In genomic region chr3:194885766-194886165, GRCh38 we compare ENCODE assay signal across 20 cellular contexts.
DNase-seq lines count a peak whose midpoint lies in the region; ATAC-seq and TF ChIP-seq lines count a peak whose summit lies in the region.
"Had no signal": no experiment of that assay in that cellular context is flagged by ENCODE, and none has a peak within 500 bp of the region (broad histone marks: within the 10 kb centered on the region; RNA-seq: fewer than 3 reads in every experiment).

No MANE protein-coding gene starts in this region.

- H3K36me3 ChIP-seq in esophagus muscularis mucosa: no peaks in the 10 kb centered on the region
- no peaks in the 10 kb centered on the region for H3K36me3 ChIP-seq in stomach
- H3K36me3 ChIP-seq: BLaER1, HAP-1 had no signal

- no peaks in the 10 kb centered on the region for H3K79me1 ChIP-seq in H9 (ENCODE audit: insufficient read depth, low read depth, low read length, poor library complexity, severe bottlenecking)

- no peaks in the 10 kb centered on the region for H3K79me2 ChIP-seq in H9 (ENCODE audit: insufficient read depth, low read length)

- H3K27me3 ChIP-seq in H9 (ENCODE audit: insufficient read depth, low read length): no peaks in the 10 kb centered on the region
- no peaks in the 10 kb centered on the region for H3K27me3 ChIP-seq in esophagus muscularis mucosa
- no peaks in the 10 kb centered on the region for H3K27me3 ChIP-seq in stomach
- H3K27me3 ChIP-seq: BLaER1 had no signal

- H3K23me2 ChIP-seq in H9 (ENCODE audit: insufficient read length, low read depth, low read length, poor library complexity, severe bottlenecking): no peaks in the 10 kb centered on the region

- H2AK5ac ChIP-seq in H9 (ENCODE audit: insufficient read length, low read length): no peak overlapping the region

- no peak overlapping the region for H3K9ac ChIP-seq in H9 (ENCODE audit: extremely low read depth, insufficient read length, low read length)
- H3K9ac ChIP-seq: BLaER1 had no signal

- no peak overlapping the region for H3T11ph ChIP-seq in H9 (ENCODE audit: low read length)

- DNase-seq in activated CD8-positive, alpha-beta T cell treated with anti-CD3 and anti-CD28 coated beads, Interleukin-2, amount 10 ng/mL, durations not matched to agents 7 days and 5 days: peak; percentile 9
- no peak for DNase-seq in activated CD8-positive, alpha-beta T cell treated with anti-CD3 and anti-CD28 coated beads for 36 hours
- DNase-seq in H9: peak; percentile 4
- peak; percentile 8 for DNase-seq in esophagus muscularis mucosa (ENCODE audit: extremely low spot score)
- peak; percentile 66 for DNase-seq in osteocyte (ENCODE audit: extremely low spot score, unreplicated experiment)
- DNase-seq in stomach: no peak
- no peak for DNase-seq in stimulated activated naive CD4-positive, alpha-beta T cell (lab: John Stamatoyannopoulos, UW)
- DNase-seq: Caco-2; CD4-positive, CD25-positive, alpha-beta regulatory T cell; DMS153; DND-41; HFFc6 had no signal

- ATAC-seq in activated CD8-positive, alpha-beta T cell treated with anti-CD3 and anti-CD28 coated beads, Interleukin-2, amount 10 ng/mL, durations not matched to agents 7 days and 5 days: no peak
- no peak for ATAC-seq in activated CD8-positive, alpha-beta T cell treated with anti-CD3 and anti-CD28 coated beads for 36 hours
- no peak for ATAC-seq in HG02588 (IDR thresholded peaks at IDR 0.05; ENCODE audit: unreplicated experiment)
- ATAC-seq: CD8-positive, alpha-beta T cell; GM23338 had no signal

- WGBS in H9 (ENCODE audit: extremely low coverage, insufficient read length, low lambda C conversion rate): no CpG with 5 or more reads among the region's 2 CpGs
- 92% methylated on average over 2 of the region's 2 CpGs for WGBS in esophagus muscularis mucosa
- 86 to 97% (median 96%) methylated on average over 2 of the region's 2 CpGs for WGBS in stomach, 5 donors

- H3K27me3 Mint-ChIP-seq in activated CD8-positive, alpha-beta T cell treated with anti-CD3 and anti-CD28 coated beads, Interleukin-2, amount 10 ng/mL, durations not matched to agents 7 days and 5 days (ENCODE audit: low read depth): peaks cover 2% of the 10 kb centered on the region
- peaks cover 2% of the 10 kb centered on the region for H3K27me3 Mint-ChIP-seq in activated CD8-positive, alpha-beta T cell treated with anti-CD3 and anti-CD28 coated beads for 36 hours
- H3K27me3 Mint-ChIP-seq in H9 (ENCODE audit: low read depth) (peaks cover 6% of the 10 kb centered on the region), osteocyte (ENCODE audit: unreplicated experiment) (peaks cover 7% of the 10 kb centered on the region)

- no peak overlapping the region for H4K5ac ChIP-seq in H9 (ENCODE audit: insufficient read length, low read depth, low read length)

- no peak overlapping the region for H2BK5ac ChIP-seq in H9 (ENCODE audit: insufficient read length, low read length)

- no peak overlapping the region for H3K23ac ChIP-seq in H9 (ENCODE audit: insufficient read length, low read depth, low read length)

- TF ChIP-seq CTCF in activated CD8-positive, alpha-beta T cell treated with anti-CD3 and anti-CD28 coated beads for 36 hours (IDR thresholded peaks at IDR 0.05): no peak
- TF ChIP-seq CTCF in H9 (conservative IDR thresholded peaks at IDR 0.05): no peak
- TF ChIP-seq CTCF in esophagus muscularis mucosa (IDR thresholded peaks at IDR 0.05): no peak
- TF ChIP-seq CTCF in osteocyte (IDR thresholded peaks at IDR 0.05): no peak
- TF ChIP-seq CTCF in stomach (IDR thresholded peaks at IDR 0.05): no peak

- H3K4me1 ChIP-seq in H9 (ENCODE audit: insufficient read depth, low read length) (no peaks in the 10 kb centered on the region), esophagus muscularis mucosa (peaks cover 7 to 13% (median 8%) of the 10 kb centered on the region in 4 donors), stomach (peaks cover 17 to 27% (median 18%) of the 10 kb centered on the region in 4 donors)
- H3K4me1 ChIP-seq: Caco-2, HAP-1 had no signal

- H2BK15ac ChIP-seq in H9 (ENCODE audit: low read depth, low read length): no peak overlapping the region

- CTCF ChIA-PET in activated CD8-positive, alpha-beta T cell treated with anti-CD3 and anti-CD28 coated beads, Interleukin-2, amount 10 ng/mL, durations not matched to agents 7 days and 5 days (lab: Charles Lee): no interaction called here
- CTCF ChIA-PET in activated CD8-positive, alpha-beta T cell treated with anti-CD3 and anti-CD28 coated beads for 36 hours (lab: Charles Lee): interaction anchor here (1.1 kb wide), 1 partner anchor 203 kb away, joined by 3 read pairs; no protein-coding TSS in a partner anchor

- H3K27ac ChIP-seq in H9 (ENCODE audit: insufficient read length, low read depth, low read length): no peak overlapping the region
- no peak overlapping the region for H3K27ac ChIP-seq in esophagus muscularis mucosa (replicated peaks in 1 of 4)
- H3K27ac ChIP-seq in stomach: no peak overlapping the region
- H3K27ac ChIP-seq: 22Rv1, BLaER1, C4-2B had no signal

- no peak overlapping the region for H4K91ac ChIP-seq in H9 (ENCODE audit: insufficient read length, low read depth, low read length)

- no peaks in the 10 kb centered on the region for H4K20me1 ChIP-seq in H9 (ENCODE audit: control insufficient read depth, insufficient read depth, insufficient read length)
- H4K20me1 ChIP-seq: BLaER1 had no signal

- POLR2A ChIA-PET in activated CD8-positive, alpha-beta T cell treated with anti-CD3 and anti-CD28 coated beads, Interleukin-2, amount 10 ng/mL, durations not matched to agents 7 days and 5 days (lab: Charles Lee): no interaction called here
- POLR2A ChIA-PET in activated CD8-positive, alpha-beta T cell treated with anti-CD3 and anti-CD28 coated beads for 36 hours (lab: Charles Lee): no interaction called here

- H2BK20ac ChIP-seq in H9 (ENCODE audit: low read depth, low read length, poor library complexity, severe bottlenecking): no peak overlapping the region

- no peaks in the 10 kb centered on the region for H3K36me3 Mint-ChIP-seq in activated CD8-positive, alpha-beta T cell treated with anti-CD3 and anti-CD28 coated beads, Interleukin-2, amount 10 ng/mL, durations not matched to agents 7 days and 5 days (ENCODE audit: low read depth)
- peaks cover 3% of the 10 kb centered on the region for H3K36me3 Mint-ChIP-seq in activated CD8-positive, alpha-beta T cell treated with anti-CD3 and anti-CD28 coated beads for 36 hours (ENCODE audit: low read depth)
- H3K36me3 Mint-ChIP-seq in H9 (ENCODE audit: insufficient read depth in 1 of 3, low read depth in 3 of 3) (peaks cover 0 to 5% (median 2%) of the 10 kb centered on the region in 3 experiments; a peak in 3 of 7 replicates), osteocyte (ENCODE audit: unreplicated experiment) (peaks cover 2% of the 10 kb centered on the region)
- H3K36me3 Mint-ChIP-seq: CD4-positive, CD25-positive, alpha-beta regulatory T cell; CD8-positive, alpha-beta T cell had no signal

- H3K4me3 ChIP-seq in esophagus muscularis mucosa (no peak overlapping the region), stomach (no peak overlapping the region)
- H3K4me3 ChIP-seq: BLaER1, GM23338, HAP-1 had no signal

- no peak overlapping the region for H3K18ac ChIP-seq in H9 (ENCODE audit: insufficient read length, low read depth, low read length)

- no peak overlapping the region for H3K4ac ChIP-seq in H9 (ENCODE audit: low read depth, low read length)

- no peak overlapping the region for H3K27ac Mint-ChIP-seq in activated CD8-positive, alpha-beta T cell treated with anti-CD3 and anti-CD28 coated beads, Interleukin-2, amount 10 ng/mL, durations not matched to agents 7 days and 5 days
- no peak overlapping the region for H3K27ac Mint-ChIP-seq in activated CD8-positive, alpha-beta T cell treated with anti-CD3 and anti-CD28 coated beads for 36 hours
- H3K27ac Mint-ChIP-seq in H9 (no peak overlapping the region), osteocyte (ENCODE audit: unreplicated experiment) (no peak overlapping the region)
- H3K27ac Mint-ChIP-seq: B cell; CD4-positive, CD25-positive, alpha-beta regulatory T cell; CD8-positive, alpha-beta T cell; GM23338; HFFc6 had no signal

- TF ChIP-seq EP300 in esophagus muscularis mucosa (IDR thresholded peaks at IDR 0.05) (no peak), stomach (IDR thresholded peaks at IDR 0.05) (no peak)

- no peak overlapping the region for H3K4me3 Mint-ChIP-seq in activated CD8-positive, alpha-beta T cell treated with anti-CD3 and anti-CD28 coated beads, Interleukin-2, amount 10 ng/mL, durations not matched to agents 7 days and 5 days
- H3K4me3 Mint-ChIP-seq in activated CD8-positive, alpha-beta T cell treated with anti-CD3 and anti-CD28 coated beads for 36 hours: no peak overlapping the region
- H3K4me3 Mint-ChIP-seq in H9 (no peak overlapping the region), osteocyte (ENCODE audit: unreplicated experiment) (no peak overlapping the region)
- H3K4me3 Mint-ChIP-seq: B cell; CD4-positive, CD25-positive, alpha-beta regulatory T cell; CD8-positive, alpha-beta T cell; GM23338; HFFc6 had no signal

- no peak overlapping the region for H3K56ac ChIP-seq in H9 (ENCODE audit: insufficient read length, low read depth, low read length)

- no peak overlapping the region for H3K14ac ChIP-seq in H9 (ENCODE audit: insufficient read depth, low read length)

- no peak overlapping the region for H2BK120ac ChIP-seq in H9 (ENCODE audit: low read depth, low read length, poor library complexity, severe bottlenecking)

- no peaks in the 10 kb centered on the region for H3K4me1 Mint-ChIP-seq in activated CD8-positive, alpha-beta T cell treated with anti-CD3 and anti-CD28 coated beads, Interleukin-2, amount 10 ng/mL, durations not matched to agents 7 days and 5 days (ENCODE audit: low read depth)
- no peaks in the 10 kb centered on the region for H3K4me1 Mint-ChIP-seq in activated CD8-positive, alpha-beta T cell treated with anti-CD3 and anti-CD28 coated beads for 36 hours (ENCODE audit: low read depth)
- H3K4me1 Mint-ChIP-seq in H9 (peaks cover 2 to 8% of the 10 kb centered on the region in 2 experiments; a peak in 1 of 4 replicates), osteocyte (ENCODE audit: unreplicated experiment) (no peaks in the 10 kb centered on the region)
- H3K4me1 Mint-ChIP-seq: CD4-positive, CD25-positive, alpha-beta regulatory T cell; GM23338 had no signal

- no peak overlapping the region for H3K4me2 ChIP-seq in H9 (ENCODE audit: insufficient read depth, insufficient read length, low read length)
- H3K4me2 ChIP-seq: BLaER1, GM23338 had no signal

- intact Hi-C loops in activated CD8-positive, alpha-beta T cell treated with anti-CD3 and anti-CD28 coated beads for 36 hours (cut with micrococcal nuclease): no loop called here
- intact Hi-C loops in esophagus muscularis mucosa (cut with DNase I): no loop called here
- intact Hi-C loops in stomach (cut with DNase I; ENCODE audit: low total_unique reads): no loop called here

- no peak overlapping the region for H4K8ac ChIP-seq in H9 (replicated peaks; ENCODE audit: insufficient read length, low read depth, low read length)

- no peak overlapping the region for H2BK12ac ChIP-seq in H9 (ENCODE audit: insufficient read length, low read depth, low read length)

- H3K9me3 ChIP-seq in H9 (ENCODE audit: control insufficient read depth, low read depth, low read length): no peaks in the 10 kb centered on the region
- H3K9me3 ChIP-seq in esophagus muscularis mucosa: peaks cover 0 to 14% (median 10%) of the 10 kb centered on the region in 4 donors
- peaks cover 0 to 15% (median 8%) of the 10 kb centered on the region in 4 donors for H3K9me3 ChIP-seq in stomach
- H3K9me3 ChIP-seq: Caco-2 had no signal

- H3K9me3 Mint-ChIP-seq in activated CD8-positive, alpha-beta T cell treated with anti-CD3 and anti-CD28 coated beads, Interleukin-2, amount 10 ng/mL, durations not matched to agents 7 days and 5 days (ENCODE audit: insufficient read depth): peaks cover 5% of the 10 kb centered on the region
- H3K9me3 Mint-ChIP-seq in activated CD8-positive, alpha-beta T cell treated with anti-CD3 and anti-CD28 coated beads for 36 hours: peaks cover 15% of the 10 kb centered on the region
- H3K9me3 Mint-ChIP-seq in H9 (peaks cover 4 to 14% of the 10 kb centered on the region in 2 experiments; a peak in 4 of 5 replicates), osteocyte (ENCODE audit: unreplicated experiment) (peaks cover 15% of the 10 kb centered on the region)

- TF ChIP-seq POLR2A in esophagus muscularis mucosa (IDR thresholded peaks at IDR 0.05; ENCODE audit: low read depth): no peak
- TF ChIP-seq POLR2A in stomach (IDR thresholded peaks at IDR 0.05): no peak

- H2AFZ ChIP-seq in H9 (ENCODE audit: low read length): no peak overlapping the region
- H2AFZ ChIP-seq: GM23338 had no signal

Comparison
In these comparisons a context has a peak if more than half of its experiments do, and no peak if none do; other contexts are left out.
1. DNase-seq: peak in activated CD8-positive, alpha-beta T cell treated with anti-CD3 and anti-CD28 coated beads, Interleukin-2, amount 10 ng/mL, durations not matched to agents 7 days and 5 days (single experiment), H9 (single experiment), esophagus muscularis mucosa (single experiment) and osteocyte (single experiment); none in activated CD8-positive, alpha-beta T cell treated with anti-CD3 and anti-CD28 coated beads for 36 hours (single experiment), stomach (single experiment) and stimulated activated naive CD4-positive, alpha-beta T cell (0 of 6).